Comparison of ENCODE assay signal across 27 cellular contexts in the genomic region with DNA sequence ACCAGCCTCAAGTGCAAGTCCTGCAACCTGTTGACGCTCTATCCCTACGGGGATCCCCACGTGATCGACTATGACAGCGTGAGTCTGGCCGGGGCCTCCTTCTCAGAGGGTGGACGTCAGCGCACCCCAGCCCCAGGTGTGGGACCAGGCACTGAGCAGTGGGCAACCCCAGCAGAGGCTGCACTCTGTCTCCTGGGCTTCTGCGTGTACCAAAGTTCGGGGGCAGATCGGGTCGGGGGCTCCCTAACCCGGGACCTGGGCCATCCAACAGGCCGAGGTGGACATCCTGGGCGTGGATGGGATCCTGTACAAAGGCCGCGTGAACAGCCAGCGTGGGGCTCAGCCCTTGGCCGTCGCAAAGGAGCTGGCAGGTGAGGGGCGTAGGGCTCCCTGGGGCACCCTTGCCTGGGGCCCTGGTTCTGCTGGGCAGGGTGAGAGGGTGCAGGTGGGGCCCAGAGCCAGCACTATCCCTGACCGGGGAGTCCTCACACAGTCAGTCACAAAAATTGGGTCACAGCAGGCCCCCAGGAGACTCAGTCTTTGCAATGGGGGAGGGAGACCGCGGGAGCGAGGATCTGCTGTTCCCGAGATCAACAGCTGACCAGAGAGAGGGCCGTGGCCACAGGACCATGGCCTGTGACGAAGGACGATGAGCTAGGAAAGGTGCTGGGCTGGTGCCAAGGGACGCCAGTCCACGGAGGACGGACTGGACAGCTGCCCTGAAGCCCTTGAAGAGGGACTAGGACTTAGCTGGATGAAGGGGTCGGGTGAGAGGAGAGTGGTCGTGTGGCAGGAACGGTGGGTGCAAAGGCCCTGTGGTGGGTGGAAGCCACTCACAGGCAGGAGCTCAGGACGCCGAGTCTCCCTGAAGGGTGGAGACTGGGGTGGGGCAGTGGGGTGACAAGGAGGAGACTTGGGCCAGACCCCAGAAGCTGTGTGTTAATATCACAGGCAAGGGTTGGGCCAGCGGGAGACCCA. TPM values are rescaled to one million over a fixed set of nuclear protein-coding genes. Genes with fewer than 3 reads are reported as not detected.
DNase-seq lines count a peak whose midpoint lies in the region; ATAC-seq, FAIRE-seq and TF ChIP-seq lines count a peak whose summit lies in the region.
"Had no signal": no experiment of that assay in that cellular context is flagged by ENCODE, and none has a peak within 500 bp of the region (broad histone marks: within the 10 kb centered on the region; RNA-seq: fewer than 3 reads in every experiment).

No MANE protein-coding gene starts in this region.

- peaks cover 2% of the 10 kb centered on the region for H3K27me3 Mint-ChIP-seq in endodermal cell (ENCODE audit: insufficient read depth)
- H3K27me3 Mint-ChIP-seq: CD4-positive, alpha-beta T cell had no signal

- H3K9me3 ChIP-seq in SK-N-SH (no peaks in the 10 kb centered on the region), endodermal cell (ENCODE audit: control insufficient read depth, low read length) (no peaks in the 10 kb centered on the region)
- H3K9me3 ChIP-seq: BLaER1, Caco-2, SJCRH30 had no signal

- H4K5ac ChIP-seq in mesendoderm (ENCODE audit: low read length): no peak overlapping the region

- peaks cover 12% of the 10 kb centered on the region for H3K4me1 Mint-ChIP-seq in endodermal cell

- TF ChIP-seq CTCF in SK-N-SH (IDR thresholded peaks at IDR 0.05): no peak
- no peak for TF ChIP-seq CTCF in endodermal cell (conservative IDR thresholded peaks at IDR 0.05)

- WGBS in SK-N-SH (ENCODE audit: low lambda C conversion rate): 76% methylated on average over 18 of the region's 38 CpGs
- WGBS in endodermal cell (ENCODE audit: insufficient coverage in 1 of 2, insufficient read length in 1 of 2), 2 experiments: 95 to 97% methylated on average over 33 to 38 of the region's 38 CpGs
- no CpG with 5 or more reads among the region's 38 CpGs for WGBS in mesendoderm (ENCODE audit: extremely low coverage, insufficient coverage, low lambda C conversion rate)

- H3K4ac ChIP-seq in mesendoderm (ENCODE audit: low read depth, low read length): no peak overlapping the region

- H3K23ac ChIP-seq in mesendoderm (ENCODE audit: low read length): peak overlapping the region; percentile 83

- H3K27ac Mint-ChIP-seq in endodermal cell: no peak overlapping the region
- H3K27ac Mint-ChIP-seq: CD4-positive, alpha-beta T cell; HFFc6 had no signal

- no peak overlapping the region for H3K4me3 ChIP-seq in SK-N-SH (ENCODE audit: low read depth in 2 of 2, low read length in 1 of 2)
- H3K4me3 ChIP-seq in endodermal cell (ENCODE audit: low read length): no peak overlapping the region
- H3K4me3 ChIP-seq in mesendoderm (ENCODE audit: low read length): no peak overlapping the region
- H3K4me3 ChIP-seq: BLaER1, SJCRH30 had no signal

- no peak overlapping the region for H3K18ac ChIP-seq in mesendoderm (ENCODE audit: low read length)

- H3K79me1 ChIP-seq in mesendoderm (ENCODE audit: low read length): no peaks in the 10 kb centered on the region

- H2BK15ac ChIP-seq in mesendoderm (replicated peaks; ENCODE audit: low read depth): no peak overlapping the region

- H3K4me1 ChIP-seq in SK-N-SH (ENCODE audit: control insufficient read depth in 1 of 2, insufficient read depth in 2 of 2, low read depth in 1 of 2, low read length in 1 of 2): no peaks in the 10 kb centered on the region; a peak in 1 of 4 replicates
- peaks cover 5% of the 10 kb centered on the region for H3K4me1 ChIP-seq in endodermal cell (ENCODE audit: control insufficient read depth, insufficient read depth, low read length)
- H3K4me1 ChIP-seq in mesendoderm (ENCODE audit: control insufficient read depth, low read depth, low read length): peaks cover 3% of the 10 kb centered on the region
- H3K4me1 ChIP-seq: Caco-2 had no signal

- H4K20me1 ChIP-seq in SK-N-SH (ENCODE audit: insufficient read depth): no peaks in the 10 kb centered on the region
- H4K20me1 ChIP-seq: BLaER1 had no signal

- H3K9me2 ChIP-seq in SK-N-SH: no peaks in the 10 kb centered on the region

- H3K36me3 ChIP-seq in SK-N-SH (replicated peaks in 1 of 2; ENCODE audit: control insufficient read depth in 1 of 2, insufficient read depth in 2 of 2, low read length in 1 of 2): no peaks in the 10 kb centered on the region
- H3K36me3 ChIP-seq in endodermal cell (ENCODE audit: control insufficient read depth, insufficient read depth, low read length): no peaks in the 10 kb centered on the region
- H3K36me3 ChIP-seq in mesendoderm (ENCODE audit: control insufficient read depth, insufficient read depth, low read length): no peaks in the 10 kb centered on the region
- H3K36me3 ChIP-seq: BLaER1, SJCRH30 had no signal

- H3K27ac ChIP-seq in SK-N-SH (ENCODE audit: low read depth in 2 of 2, low read length in 1 of 2) (no peak overlapping the region), endodermal cell (ENCODE audit: low read depth, low read length) (no peak overlapping the region), mesendoderm (ENCODE audit: low read depth, low read length) (no peak overlapping the region)
- H3K27ac ChIP-seq: 22Rv1, BLaER1 had no signal

- no peak overlapping the region for H3K9ac ChIP-seq in SK-N-SH
- H3K9ac ChIP-seq in endodermal cell (ENCODE audit: extremely low read depth, low read length, poor library complexity, severe bottlenecking): no peak overlapping the region
- H3K9ac ChIP-seq in mesendoderm (ENCODE audit: low read length): no peak overlapping the region
- H3K9ac ChIP-seq: BLaER1 had no signal

- no peaks in the 10 kb centered on the region for H3K79me2 ChIP-seq in SK-N-SH (ENCODE audit: insufficient read depth)
- H3K79me2 ChIP-seq in mesendoderm (ENCODE audit: control insufficient read depth, insufficient read depth, low read length): no peaks in the 10 kb centered on the region

- no peak overlapping the region for H3K56ac ChIP-seq in mesendoderm (ENCODE audit: low read length)

- no peaks in the 10 kb centered on the region for H3K27me3 ChIP-seq in SK-N-SH (ENCODE audit: insufficient read depth)
- no peaks in the 10 kb centered on the region for H3K27me3 ChIP-seq in endodermal cell (ENCODE audit: control insufficient read depth, insufficient read depth, low read length, poor library complexity, severe bottlenecking)
- no peaks in the 10 kb centered on the region for H3K27me3 ChIP-seq in mesendoderm (ENCODE audit: insufficient read depth, low read length, poor library complexity)
- H3K27me3 ChIP-seq: BLaER1, SJCRH30 had no signal

- ATAC-seq in SK-N-SH treated with all-trans-retinoic acid at 6 μM for 48 hours: no peak
- ATAC-seq in stimulated activated naive CD8-positive, alpha-beta T cell treated with anti-CD3 and anti-CD28 coated beads, Interleukin-15, Interleukin-2, amounts not matched to agents 100 U/mL and 50 U/mL, for 24 hours: no peak
- no peak for ATAC-seq in GM21528 (IDR thresholded peaks at IDR 0.05; ENCODE audit: low FRiP score, unreplicated experiment)
- ATAC-seq in HG03196 (IDR thresholded peaks at IDR 0.05; ENCODE audit: unreplicated experiment): no peak

- H3K4me2 ChIP-seq in SK-N-SH: no peak overlapping the region
- no peak overlapping the region for H3K4me2 ChIP-seq in mesendoderm (ENCODE audit: low read length)

- no peak overlapping the region for H2AFZ ChIP-seq in SK-N-SH (ENCODE audit: low read depth)

- no peak for TF ChIP-seq RAD21 in SK-N-SH (IDR thresholded peaks at IDR 0.05; ENCODE audit: low read length)

- POLR2A ChIA-PET in SK-N-SH (lab: Yijun Ruan, JAX): no interaction called here

- no peaks in the 10 kb centered on the region for H3K9me3 Mint-ChIP-seq in endodermal cell
- H3K9me3 Mint-ChIP-seq: CD4-positive, alpha-beta T cell; HFFc6 had no signal

- no peak for TF ChIP-seq EP300 in SK-N-SH (IDR thresholded peaks at IDR 0.05; ENCODE audit: borderline replicate concordance in 1 of 2, low read depth in 1 of 2, low read length in 1 of 2)

- no peaks in the 10 kb centered on the region for H3K36me3 Mint-ChIP-seq in endodermal cell (ENCODE audit: low read depth)

- CTCF ChIA-PET in SK-N-SH (lab: Yijun Ruan, JAX): interaction anchor here (1.1 to 2.2 kb wide), 4 partner anchors 9 to 88 kb away, joined by 3 to 8 read pairs (median 4); no protein-coding TSS in a partner anchor

- H2BK120ac ChIP-seq in mesendoderm (ENCODE audit: low read depth, low read length): no peak overlapping the region

- no peak for FAIRE-seq in GM19239 (lab: Jason Lieb, UNC)
- FAIRE-seq: G401.6, GM12892, HTR-8/SVneo, RCC 7860 had no signal

- H2BK5ac ChIP-seq in mesendoderm (ENCODE audit: low read length): no peak overlapping the region

- no peak overlapping the region for H2AK5ac ChIP-seq in mesendoderm (ENCODE audit: low read length)

- no peaks in the 10 kb centered on the region for H3F3A ChIP-seq in SK-N-SH (replicated peaks; ENCODE audit: insufficient read depth)

- no peak overlapping the region for H3K4me3 Mint-ChIP-seq in endodermal cell
- H3K4me3 Mint-ChIP-seq: CD4-positive, alpha-beta T cell; HFFc6 had no signal

- H4K8ac ChIP-seq in mesendoderm (ENCODE audit: low read depth, low read length): no peak overlapping the region

- peak; percentile 27 for DNase-seq in SK-N-SH
- peak; percentile 43 for DNase-seq in endodermal cell
- DNase-seq in mesendoderm: no peak
- DNase-seq in stimulated activated naive CD8-positive, alpha-beta T cell treated with anti-CD3 and anti-CD28 coated beads, Interleukin-15, Interleukin-2, amounts not matched to agents 100 U/mL and 50 U/mL, for 24 hours: no peak
- no peak for DNase-seq in GM19239 (ENCODE audit: insufficient read length, low spot score)
- DNase-seq: ACHN; Caco-2; CD4-positive, alpha-beta T cell; DND-41; HFFc6; IMR-90; NCI-H1694; NCI-H2081; NCI-H2171 treated with DMSO at 0.1 percent for 48 hours; NCI-H524 treated with DMSO at 0.1 percent for 48 hours; NCI-H82; SJCRH30 had no signal

RNA-seq across cellular contexts. Expression of a gene that starts 20.0 kb away (rescaled TPM):
- 13.0 and 16.7 TPM in 2 replicates for polyA plus RNA-seq in SK-N-SH (2012; rRNA removed)
- 4.7 and 6.1 TPM in 2 replicates for polyA plus RNA-seq in SK-N-SH (2012; cell fraction: cytosol; rRNA removed)
- 47.9 and 62.5 TPM in 2 replicates for polyA plus RNA-seq in SK-N-SH (2012; cell fraction: nucleus; rRNA removed)
- total RNA-seq in endodermal cell: 10 to 100 TPM; 46.8 to 49.6 TPM
- 28.8 TPM for polyA plus RNA-seq in endodermal cell (2013, experiment 1 of 2)
- polyA plus RNA-seq in endodermal cell (2013, experiment 2 of 2): 24.7 TPM
- polyA plus RNA-seq in mesendoderm (2013, experiment 1 of 2): 51.1 TPM
- 52.2 TPM for polyA plus RNA-seq in mesendoderm (2013, experiment 2 of 2)

RNA-seq across cellular contexts. Expression of a gene that starts 29.9 kb away (rescaled TPM):
- 5.5 and 13.3 TPM in 2 replicates for polyA plus RNA-seq in SK-N-SH (2012; rRNA removed)
- polyA plus RNA-seq in SK-N-SH (2012; cell fraction: cytosol; rRNA removed): 8.6 and 12.0 TPM in 2 replicates
- 26.7 and 38.3 TPM in 2 replicates for polyA plus RNA-seq in SK-N-SH (2012; cell fraction: nucleus; rRNA removed)
- total RNA-seq in endodermal cell: 10 to 100 TPM; 66.9 to 71.4 TPM
- polyA plus RNA-seq in endodermal cell (2013, experiment 1 of 2): 52.3 TPM
- 45.0 TPM for polyA plus RNA-seq in endodermal cell (2013, experiment 2 of 2)
- polyA plus RNA-seq in mesendoderm (2013, experiment 1 of 2): 43.1 TPM
- 43.5 TPM for polyA plus RNA-seq in mesendoderm (2013, experiment 2 of 2)

RNA-seq across cellular contexts. Expression of a gene that starts 38.6 kb away (rescaled TPM):
- 0.05 TPM in 2 replicates for polyA plus RNA-seq in SK-N-SH (2012; rRNA removed)
- polyA plus RNA-seq in SK-N-SH (2012; cell fraction: cytosol; rRNA removed): 0.04 and 0.05 TPM in 2 replicates
- polyA plus RNA-seq in SK-N-SH (2012; cell fraction: nucleus; rRNA removed): 0.41 and 0.47 TPM in 2 replicates
- 1 to 10 TPM; 1.5 to 1.6 TPM for total RNA-seq in endodermal cell
- polyA plus RNA-seq in endodermal cell (2013, experiment 1 of 2): 0.57 TPM
- polyA plus RNA-seq in endodermal cell (2013, experiment 2 of 2): 0.70 TPM
- 0.20 TPM for polyA plus RNA-seq in mesendoderm (2013, experiment 1 of 2)
- polyA plus RNA-seq in mesendoderm (2013, experiment 2 of 2): 0.27 TPM
- total RNA-seq: H4, HFFc6, IMR-90, SJCRH30 had no signal
- polyA plus RNA-seq: IMR-90 had no signal

RNA-seq across cellular contexts. Expression of a gene that starts 56.1 kb away (rescaled TPM):
- polyA plus RNA-seq in SK-N-SH (2012; rRNA removed): 19.4 and 30.2 TPM in 2 replicates
- 17.6 and 23.3 TPM in 2 replicates for polyA plus RNA-seq in SK-N-SH (2012; cell fraction: cytosol; rRNA removed)
- 33.9 and 39.3 TPM in 2 replicates for polyA plus RNA-seq in SK-N-SH (2012; cell fraction: nucleus; rRNA removed)
- 10 to 100 TPM; 41.8 to 64.4 TPM for total RNA-seq in endodermal cell
- polyA plus RNA-seq in endodermal cell (2013, experiment 1 of 2): 41.6 TPM
- polyA plus RNA-seq in endodermal cell (2013, experiment 2 of 2): 36.6 TPM
- 27.3 TPM for polyA plus RNA-seq in mesendoderm (2013, experiment 1 of 2)
- polyA plus RNA-seq in mesendoderm (2013, experiment 2 of 2): 28.1 TPM

Comparison
In these comparisons a context has a peak if more than half of its experiments do, and no peak if none do; other contexts are left out.
1. DNase-seq: peak in SK-N-SH (single experiment) and endodermal cell (single experiment); none in mesendoderm (single experiment), stimulated activated naive CD8-positive, alpha-beta T cell treated with anti-CD3 and anti-CD28 coated beads, Interleukin-15, Interleukin-2, amounts not matched to agents 100 U/mL and 50 U/mL, for 24 hours (single experiment) and GM19239 (single experiment).